8 cellular contexts compared by ENCODE assay signal in the genomic region with DNA sequence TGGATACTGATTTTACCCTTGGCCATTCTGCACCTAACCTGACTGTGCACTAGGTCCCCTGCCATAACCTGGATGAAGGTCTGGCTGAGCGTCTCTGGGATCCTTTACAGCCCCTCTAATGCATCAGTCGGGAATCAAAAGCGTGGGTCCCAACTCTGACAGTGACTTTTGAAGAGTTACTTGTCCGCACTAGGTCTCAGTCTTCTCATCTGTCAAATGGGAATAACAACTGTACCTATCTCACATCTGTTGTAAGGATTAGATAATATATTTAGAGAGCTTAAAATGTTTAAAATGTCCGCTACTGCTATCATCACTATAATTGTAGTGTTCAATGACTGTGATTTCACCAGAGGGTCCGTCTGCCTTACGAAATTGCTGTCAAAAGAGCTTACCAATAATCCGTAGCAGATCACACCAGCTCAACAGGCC. TPM values are rescaled to one million over a fixed set of nuclear protein-coding genes. Genes with fewer than 3 reads are reported as not detected.
DNase-seq lines count a peak whose midpoint lies in the region; ATAC-seq and TF ChIP-seq lines count a peak whose summit lies in the region.

No MANE protein-coding gene starts in this region.

- ATAC-seq in RWPE2 (ENCODE audit: low read depth), result no peak
- no peak for ATAC-seq in HG03108 (IDR thresholded peaks at IDR 0.05; ENCODE audit: unreplicated experiment)

- no peaks in the 10 kb centered on the region for H3K9me3 ChIP-seq in RWPE2 (ENCODE audit: severe bottlenecking)
- H3K9me3 ChIP-seq in esophagus muscularis mucosa, result no peaks in the 10 kb centered on the region
- H3K9me3 ChIP-seq in prostate gland, result no peaks in the 10 kb centered on the region

- H3K36me3 ChIP-seq in RWPE2 (ENCODE audit: low read depth), result no peaks in the 10 kb centered on the region
- H3K36me3 ChIP-seq in esophagus muscularis mucosa, result no peaks in the 10 kb centered on the region
- H3K36me3 ChIP-seq in prostate gland, result no peaks in the 10 kb centered on the region

- 37% methylated on average over 8 of the region's 8 CpGs for WGBS in esophagus muscularis mucosa
- 26% methylated on average over 8 of the region's 8 CpGs for WGBS in prostate gland

- DNase-seq in GM12865 (ENCODE audit: low read depth) (peak; percentile 9), RWPE2 (ENCODE audit: low spot score) (no peak), esophagus muscularis mucosa (ENCODE audit: extremely low spot score) (no peak), prostate gland (ENCODE audit: low spot score) (no peak), germinal center (ENCODE audit: low spot score) (no peak), kidney tubule cell (ENCODE audit: low spot score) (no peak), islet precursor cell (no peak)

- H3K27ac ChIP-seq in RWPE2 (ENCODE audit: poor library complexity, severe bottlenecking) (peak overlapping the region; percentile 58), esophagus muscularis mucosa (replicated peaks in 1 of 4) (peak overlapping the region; percentile 92 to 96 (median 94)), prostate gland (peak overlapping the region; percentile 86 to 95)

- H3K27me3 ChIP-seq in RWPE2 (ENCODE audit: insufficient read depth, poor library complexity, severe bottlenecking), result no peaks in the 10 kb centered on the region
- H3K27me3 ChIP-seq in esophagus muscularis mucosa, result no peaks in the 10 kb centered on the region
- H3K27me3 ChIP-seq in prostate gland (replicated peaks; ENCODE audit: insufficient read depth), result no peaks in the 10 kb centered on the region

- H3K4me3 ChIP-seq in GM12865 (ENCODE audit: low read depth, low read length) (peak overlapping the region; percentile 65), RWPE2 (ENCODE audit: severe bottlenecking) (peak overlapping the region; percentile 91), esophagus muscularis mucosa (peak overlapping the region; percentile 86 to 95 (median 90)), prostate gland (peak overlapping the region; percentile 59 to 87)

- TF ChIP-seq EP300 in esophagus muscularis mucosa (IDR thresholded peaks at IDR 0.05), result no peak

- no peak for TF ChIP-seq CTCF in GM12865 (IDR thresholded peaks at IDR 0.05; ENCODE audit: insufficient read depth, low read depth, low read length, missing control alignments)
- TF ChIP-seq CTCF in RWPE2 (IDR thresholded peaks at IDR 0.05; ENCODE audit: poor library complexity, severe bottlenecking), result no peak
- TF ChIP-seq CTCF in esophagus muscularis mucosa (IDR thresholded peaks at IDR 0.05), result no peak
- TF ChIP-seq CTCF in prostate gland (IDR thresholded peaks at IDR 0.05), result no peak

- intact Hi-C loops in esophagus muscularis mucosa (cut with DNase I) (loop anchor here (2.0 kb wide), 1 partner anchor 345 kb away; a partner anchor contains a TSS), prostate gland (cut with DNase I) (loop anchor here (2.0 to 10.0 kb wide), 2 partner anchors 35 to 349 kb away; a partner anchor contains a TSS)

- peaks cover 14% of the 10 kb centered on the region for H3K4me1 ChIP-seq in RWPE2 (ENCODE audit: insufficient read depth, poor library complexity, severe bottlenecking)
- H3K4me1 ChIP-seq in esophagus muscularis mucosa, result peaks cover 27 to 52% (median 46%) of the 10 kb centered on the region in 4 donors
- H3K4me1 ChIP-seq in prostate gland (replicated peaks), result no peaks in the 10 kb centered on the region

- TF ChIP-seq POLR2A in esophagus muscularis mucosa (IDR thresholded peaks at IDR 0.05; ENCODE audit: low read depth) (no peak), prostate gland (IDR thresholded peaks at IDR 0.05) (no peak)

RNA-seq across cellular contexts. Expression of a gene that starts 0.7 kb away (rescaled TPM):
- total RNA-seq in esophagus muscularis mucosa (10 to 100 TPM in 1 of 4 donors, 1 to 10 TPM in 3; 7.3 to 11.5 (median 8.0) TPM), prostate gland (10 to 100 TPM; 14.2 to 19.5 TPM)

RNA-seq across cellular contexts. Expression of a gene that starts 36.0 kb away (rescaled TPM):
- 10 to 100 TPM; 28.7 to 43.5 (median 36.4) TPM for total RNA-seq in esophagus muscularis mucosa
- total RNA-seq in prostate gland, result 10 to 100 TPM; 22.3 to 34.9 TPM
